In genomic region chr7:49166441-49166840, GRCh38 we compare ENCODE assay signal across 13 cellular contexts.
DNase-seq lines count a peak whose midpoint lies in the region; ATAC-seq and TF ChIP-seq lines count a peak whose summit lies in the region.
"Had no signal": no experiment of that assay in that cellular context is flagged by ENCODE, and none has a peak within 500 bp of the region (broad histone marks: within the 10 kb centered on the region; RNA-seq: fewer than 3 reads in every experiment).

No MANE protein-coding gene starts in this region.

- no peaks in the 10 kb centered on the region for H3K4me1 ChIP-seq in HAP-1
- H3K4me1 ChIP-seq: esophagus squamous epithelium had no signal

- no peaks in the 10 kb centered on the region for H3K36me3 Mint-ChIP-seq in T-helper 2 cell treated with Interferon-gamma antibody and Interleukin-4, amounts not matched to agents 5 μg/mL and 100 μg/mL, for 36 hours (ENCODE audit: low read depth)
- H3K36me3 Mint-ChIP-seq: naive thymus-derived CD8-positive, alpha-beta T cell had no signal

- H3K9me3 ChIP-seq in HAP-1: no peaks in the 10 kb centered on the region
- H3K9me3 ChIP-seq: esophagus squamous epithelium had no signal

- ATAC-seq in GM21381 (IDR thresholded peaks at IDR 0.05; ENCODE audit: unreplicated experiment): no peak
- ATAC-seq in GM21528 (IDR thresholded peaks at IDR 0.05; ENCODE audit: low FRiP score, unreplicated experiment): no peak
- ATAC-seq: activated T-cell treated with anti-CD3 and anti-CD28 coated beads, Interleukin-2, amount 50 U/mL, for 4 hours; naive thymus-derived CD8-positive, alpha-beta T cell had no signal

- H3K36me3 ChIP-seq in HAP-1 (replicated peaks): no peaks in the 10 kb centered on the region
- H3K36me3 ChIP-seq: esophagus squamous epithelium had no signal

- H3K4me3 Mint-ChIP-seq in T-helper 2 cell treated with Interferon-gamma antibody and Interleukin-4, amounts not matched to agents 5 μg/mL and 100 μg/mL, for 36 hours: no peak overlapping the region
- H3K4me3 Mint-ChIP-seq: activated T-cell treated with anti-CD3 and anti-CD28 coated beads, Interleukin-2, amount 50 U/mL, for 4 hours; naive thymus-derived CD8-positive, alpha-beta T cell had no signal

- no peaks in the 10 kb centered on the region for H3K4me1 Mint-ChIP-seq in T-helper 2 cell treated with Interferon-gamma antibody and Interleukin-4, amounts not matched to agents 5 μg/mL and 100 μg/mL, for 36 hours (ENCODE audit: low read depth)
- H3K4me1 Mint-ChIP-seq: naive thymus-derived CD8-positive, alpha-beta T cell had no signal

- no peaks in the 10 kb centered on the region for H3K9me3 Mint-ChIP-seq in T-helper 2 cell treated with Interferon-gamma antibody and Interleukin-4, amounts not matched to agents 5 μg/mL and 100 μg/mL, for 36 hours

- in situ Hi-C loops in HAP-1 (cut with MboI; ENCODE audit: low sequenced_read_pairs): no loop called here

- H3K27me3 Mint-ChIP-seq in T-helper 2 cell treated with Interferon-gamma antibody and Interleukin-4, amounts not matched to agents 5 μg/mL and 100 μg/mL, for 36 hours (ENCODE audit: low read depth): no peaks in the 10 kb centered on the region
- H3K27me3 Mint-ChIP-seq: naive thymus-derived CD8-positive, alpha-beta T cell had no signal

- H3K27ac Mint-ChIP-seq in T-helper 2 cell treated with Interferon-gamma antibody and Interleukin-4, amounts not matched to agents 5 μg/mL and 100 μg/mL, for 36 hours: no peak overlapping the region

- TF ChIP-seq CTCF in AG10803 (conservative IDR thresholded peaks at IDR 0.05; ENCODE audit: low read length) (peak; percentile 23; the same call in 1 of the 2 replicates), fibroblast of villous mesenchyme (IDR thresholded peaks at IDR 0.05; ENCODE audit: insufficient read depth, low read depth, low read length) (peak; percentile 9), foreskin fibroblast (IDR thresholded peaks at IDR 0.05; ENCODE audit: low read depth, low read length) (no peak)

- peaks cover 2% of the 10 kb centered on the region; the same call in 1 of the 2 replicates for H3K27me3 ChIP-seq in HAP-1 (ENCODE audit: low read depth)

- no peak for DNase-seq in AG10803 (ENCODE audit: low read depth)
- DNase-seq in HAP-1 (ENCODE audit: low spot score in 2 of 2): peak; percentile 8 to 42
- DNase-seq in RKO (ENCODE audit: low spot score): peak; percentile 46
- DNase-seq in fibroblast of villous mesenchyme (ENCODE audit: low read depth): peak; percentile 1
- DNase-seq in T-helper 2 cell treated with Interferon-gamma antibody and Interleukin-4, amounts not matched to agents 5 μg/mL and 100 μg/mL, for 36 hours (ENCODE audit: low spot score): no peak
- DNase-seq in foreskin fibroblast: no peak
- DNase-seq: activated T-cell treated with anti-CD3 and anti-CD28 coated beads, Interleukin-2, amount 50 U/mL, for 4 hours; esophagus squamous epithelium; kidney glomerular epithelial cell; naive thymus-derived CD8-positive, alpha-beta T cell had no signal

- H3K4me3 ChIP-seq in AG10803 (ENCODE audit: low read length) (no peak overlapping the region), HAP-1 (no peak overlapping the region), fibroblast of villous mesenchyme (ENCODE audit: low read depth, low read length) (no peak overlapping the region), foreskin fibroblast (ENCODE audit: low read depth in 1 of 2, low read length in 2 of 2) (no peak overlapping the region)
- H3K4me3 ChIP-seq: esophagus squamous epithelium, skin epidermis had no signal

Comparison
In these comparisons a context has a peak if more than half of its experiments do, and no peak if none do; other contexts are left out.
1. DNase-seq: peak in HAP-1 (2 of 2), RKO (single experiment) and fibroblast of villous mesenchyme (single experiment); none in AG10803 (single experiment), T-helper 2 cell treated with Interferon-gamma antibody and Interleukin-4, amounts not matched to agents 5 μg/mL and 100 μg/mL, for 36 hours (single experiment) and foreskin fibroblast (0 of 2).